Comparison of ENCODE assay signal across 8 cellular contexts in genomic region chr12:56468216-56469006, GRCh38. TPM values are rescaled to one million over a fixed set of nuclear protein-coding genes. Genes with fewer than 3 reads are reported as not detected.
DNase-seq lines count a peak whose midpoint lies in the region; ATAC-seq and TF ChIP-seq lines count a peak whose summit lies in the region.

SPRYD4 (plus strand) TSS chr12:56468578; CDS start chr12:56468592, 14 bp downstream.

- H3K27me3 Mint-ChIP-seq in IgD-negative memory B cell, result no peaks in the 10 kb centered on the region

- H3K36me3 Mint-ChIP-seq in IgD-negative memory B cell, result no peaks in the 10 kb centered on the region

- H3K4me1 ChIP-seq in OCI-LY7 (ENCODE audit: insufficient read depth, low read length, poor library complexity, severe bottlenecking), result peaks cover 22% of the 10 kb centered on the region
- peaks cover 0 to 10% of the 10 kb centered on the region in 2 donors for H3K4me1 ChIP-seq in esophagus (ENCODE audit: control insufficient read depth in 2 of 2, insufficient read depth in 2 of 2, low read length in 1 of 2)
- H3K4me1 ChIP-seq in muscle layer of duodenum (ENCODE audit: control insufficient read depth in 1 of 2, insufficient read depth in 2 of 2, low read length in 2 of 2), result peaks cover 9 to 10% of the 10 kb centered on the region in 2 donors

- H3K79me2 ChIP-seq in OCI-LY7 (ENCODE audit: insufficient read depth, low read depth, low read length), result peaks cover 30% of the 10 kb centered on the region; the same call in 1 of the 2 replicates

- peak within 1 kb of the TSS; percentile 90 to 98 (median 96) for H3K27ac Mint-ChIP-seq in IgD-negative memory B cell

- H3K4me3 ChIP-seq in OCI-LY7 (ENCODE audit: low read depth, low read length, poor library complexity, severe bottlenecking), result peak within 1 kb of the TSS; percentile 89
- peak within 1 kb of the TSS; percentile 66 to 75 for H3K4me3 ChIP-seq in esophagus (ENCODE audit: low read depth in 1 of 2, low read length in 2 of 2)
- peak within 1 kb of the TSS; percentile 88 to 99 for H3K4me3 ChIP-seq in muscle layer of duodenum (ENCODE audit: low read depth in 1 of 2, low read length in 2 of 2)

- no peaks in the 10 kb centered on the region for H4K20me1 ChIP-seq in OCI-LY7 (ENCODE audit: insufficient read depth, low read length)

- H3K4me3 Mint-ChIP-seq in IgD-negative memory B cell, result peak within 1 kb of the TSS; percentile 96 to 99 (median 98)

- BruUV-seq in OCI-LY7 (replicated peaks; lab: Mats Ljungman, UMichigan), result TSS peak; percentile 71

- H3K9me3 Mint-ChIP-seq in IgD-negative memory B cell, result no peaks in the 10 kb centered on the region

- peak; percentile 85 for ATAC-seq in GM21529 (IDR thresholded peaks at IDR 0.05; ENCODE audit: unreplicated experiment)

- peak within 1 kb of the TSS; percentile 89 for H3K4me2 ChIP-seq in OCI-LY7 (ENCODE audit: low read length)

- no peaks in the 10 kb centered on the region for H3K9me2 ChIP-seq in OCI-LY7 (ENCODE audit: insufficient read depth, low read length)

- peak within 1 kb of the TSS; percentile 76 for H3K27ac ChIP-seq in OCI-LY7 (ENCODE audit: low read depth, low read length, poor library complexity, severe bottlenecking)
- peak within 1 kb of the TSS; percentile 89 for H3K27ac ChIP-seq in esophagus (ENCODE audit: low read depth in 2 of 2, low read length in 1 of 2)
- H3K27ac ChIP-seq in muscle layer of duodenum (ENCODE audit: low read length), result peak within 1 kb of the TSS; percentile 98

- intact Hi-C loops in OCI-LY7 (cut with micrococcal nuclease; ENCODE audit: unreplicated experiment), result loop anchor here (1.0 kb wide), 1 partner anchor 152 kb away; no protein-coding TSS in a partner anchor

- peak within 1 kb of the TSS; percentile 83; the same call in 1 of the 2 replicates for H2AFZ ChIP-seq in OCI-LY7 (ENCODE audit: low read length)

- POLR2A ChIA-PET in OCI-LY7 (lab: Charles Lee), result interaction anchor here (0.5 to 2.1 kb wide), 4 partner anchors 56 to 133 kb away, joined by 3 to 6 read pairs (median 5); partner anchors contain the start of genes IL23A and STAT2

- H3K36me3 ChIP-seq in OCI-LY7 (ENCODE audit: insufficient read depth, low read length), result peaks cover 42% of the 10 kb centered on the region
- no peaks in the 10 kb centered on the region for H3K36me3 ChIP-seq in esophagus (ENCODE audit: control insufficient read depth in 2 of 2, insufficient read depth in 2 of 2, low read length in 1 of 2)
- peaks cover 0 to 3% of the 10 kb centered on the region in 2 donors for H3K36me3 ChIP-seq in muscle layer of duodenum (ENCODE audit: control insufficient read depth in 1 of 2, insufficient read depth in 2 of 2, low read length in 2 of 2)

- H3K9me3 ChIP-seq in OCI-LY7 (ENCODE audit: low read length) (no peaks in the 10 kb centered on the region), esophagus (ENCODE audit: control insufficient read depth in 2 of 2, insufficient read depth in 1 of 2, low read depth in 1 of 2, low read length in 1 of 2) (no peaks in the 10 kb centered on the region), muscle layer of duodenum (ENCODE audit: control insufficient read depth in 1 of 2, low read length in 2 of 2) (no peaks in the 10 kb centered on the region)

- peak; percentile 86 for DNase-seq in DMS114 treated with DMSO at 0.1 percent for 48 hours (lab: John Stamatoyannopoulos, UW; ENCODE audit: unreplicated experiment)
- peak; percentile 97 for DNase-seq in OCI-LY7 (ENCODE audit: low spot score)
- DNase-seq in activated T-cell treated with anti-CD3 and anti-CD28 coated beads for 48 hours (ENCODE audit: low read depth), result peak; percentile 95
- DNase-seq in stimulated activated CD8-positive, alpha-beta memory T cell treated with anti-CD3 and anti-CD28 coated beads, Interleukin-7, amount 100 ng/mL, for 24 hours (ENCODE audit: low read depth), result peak; percentile 84

- H3K27me3 ChIP-seq in esophagus (ENCODE audit: control insufficient read depth in 1 of 2, insufficient read depth in 2 of 2, low read length in 2 of 2) (no peaks in the 10 kb centered on the region), muscle layer of duodenum (ENCODE audit: low read depth, low read length) (no peaks in the 10 kb centered on the region)

- WGBS in esophagus, 2 donors, result 0 to 1% methylated on average over 43 of the region's 43 CpGs

- H3K4me1 Mint-ChIP-seq in IgD-negative memory B cell, result peaks cover 13 to 25% (median 23%) of the 10 kb centered on the region in 3 donors

- CTCF ChIA-PET in OCI-LY7 (lab: Charles Lee; ENCODE audit: unreplicated experiment), result interaction anchor here (0.6 to 1.2 kb wide), 3 partner anchors 153 to 261 kb away, joined by 3 read pairs; partner anchors contain the start of gene CNPY2

- TF ChIP-seq CTCF in OCI-LY7 (conservative IDR thresholded peaks at IDR 0.05; ENCODE audit: low read length), result peak; percentile 75

RNA-seq across cellular contexts. Expression of gene SPRYD4, which starts in this region (rescaled TPM):
- 1.3 TPM for polyA plus RNA-seq in IgD-negative memory B cell
- 5.3 and 5.9 TPM in 2 replicates for total RNA-seq in OCI-LY7 (2014; rRNA removed; shearing (Covaris generic))
- 6.9 and 7.5 TPM in 2 replicates for total RNA-seq in OCI-LY7 (2022)
- 1 to 10 TPM; 2.2 to 2.9 TPM for polyA plus RNA-seq in esophagus

Comparison
In these comparisons a context has a peak if more than half of its experiments do, and no peak if none do; other contexts are left out.
1. Peak in every context shown above with its lines: DNase-seq, ATAC-seq, H3K4me3 ChIP-seq and H3K27ac ChIP-seq.